Comparison of ENCODE assay signal across 8 cellular contexts in the genomic region with DNA sequence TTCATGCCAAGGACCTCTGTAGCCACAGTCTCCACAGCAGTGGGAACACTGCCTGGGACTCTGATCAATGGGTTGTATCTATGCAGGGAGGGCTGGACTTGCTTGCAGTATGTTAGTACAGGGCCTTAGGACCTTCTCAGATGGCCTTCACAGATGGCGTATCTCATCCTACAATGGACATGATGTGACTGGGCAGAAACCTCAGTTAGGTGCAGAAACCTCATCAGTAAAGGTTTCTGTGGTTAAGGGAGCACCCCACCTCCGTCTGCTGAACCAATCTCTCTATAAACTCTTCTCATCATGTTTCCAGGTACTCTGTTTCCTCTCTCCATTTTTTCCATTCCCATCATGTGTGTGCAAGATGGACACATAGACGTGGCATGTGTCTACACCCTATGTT.
"Had no signal": no experiment of that assay in that cellular context is flagged by ENCODE, and none has a peak within 500 bp of the region (broad histone marks: within the 10 kb centered on the region; RNA-seq: fewer than 3 reads in every experiment).

No MANE protein-coding gene starts in this region.

- FAIRE-seq: G401.6, GM12878, GM12891, GM12892, GM18507, GM19239 had no signal

- H3K4me3 ChIP-seq: GM12878 had no signal

- DNase-seq: GDM1, GF-D8 had no signal

- ATAC-seq: GM12878 had no signal
